ENCODE assay signal across 25 cellular contexts in the genomic region with DNA sequence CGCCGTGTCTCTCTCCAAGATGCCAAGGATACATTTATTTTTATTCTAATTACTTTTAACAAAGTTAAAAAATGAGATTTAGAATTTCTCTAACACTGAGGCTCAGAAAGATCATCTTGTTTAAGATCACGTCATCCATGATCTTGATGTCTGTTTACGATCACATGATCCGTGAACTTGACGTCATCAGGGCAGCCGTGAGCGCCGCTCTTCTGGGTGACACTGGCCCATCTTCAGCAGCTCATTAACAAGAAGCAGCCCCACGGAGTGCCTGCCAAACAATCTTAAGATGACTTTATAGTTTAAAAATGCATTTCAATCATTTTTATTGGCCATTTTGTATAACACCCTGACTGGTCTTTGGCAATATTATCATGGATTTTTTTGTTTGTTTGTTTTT.
"Had no signal": no experiment of that assay in that cellular context is flagged by ENCODE, and none has a peak within 500 bp of the region (broad histone marks: within the 10 kb centered on the region; RNA-seq: fewer than 3 reads in every experiment).

No MANE protein-coding gene starts in this region.

- H3K4me1 Mint-ChIP-seq: endodermal cell; natural killer cell; stimulated activated memory B cell treated with anti-CD40 and anti-IgM and Interleukin-4, amounts not matched to agents 10 μg/mL and 1 μg/mL and 100 μg/mL, for 72 hours had no signal

- H3K27me3 Mint-ChIP-seq: dendritic cell treated with granulocyte-macrophage colony-stimulating factor and Interleukin-4, amounts not matched to agents 40 ng/mL and 50 ng/mL, for 4 days had no signal

- H3K27ac ChIP-seq: colonic mucosa, epithelial cell of prostate, gastrocnemius medialis, neutrophil, pancreas, thoracic aorta, tibial nerve, upper lobe of right lung, uterus had no signal

- ATAC-seq: esophagus mucosa; gastrocnemius medialis; left lobe of liver; natural killer cell; pancreas; sciatic nerve; stimulated activated memory B cell treated with anti-CD40 and anti-IgM and Interleukin-4, amounts not matched to agents 10 μg/mL and 1 μg/mL and 100 μg/mL, for 72 hours; stimulated activated naive CD8-positive, alpha-beta T cell treated with anti-CD3 and anti-CD28 coated beads, Interleukin-15, Interleukin-2, amounts not matched to agents 100 U/mL and 50 U/mL, for 24 hours; upper lobe of right lung had no signal

- DNase-seq: colonic mucosa; effector CD8-positive, alpha-beta T cell; endodermal cell; gastrocnemius medialis; head of caudate nucleus; natural killer cell; pancreas; stimulated activated CD4-positive, alpha-beta T cell treated with anti-CD3 and anti-CD28 coated beads, Interleukin-4, amount 100 ng/mL, for 4 hours; stimulated activated naive CD8-positive, alpha-beta T cell treated with anti-CD3 and anti-CD28 coated beads, Interleukin-15, Interleukin-2, amounts not matched to agents 100 U/mL and 50 U/mL, for 24 hours; substantia nigra; upper lobe of right lung had no signal

- H3K36me3 ChIP-seq: colonic mucosa, gastrocnemius medialis, neutrophil, pancreas, thoracic aorta, tibial nerve, upper lobe of right lung, uterus had no signal

- H3K9me3 Mint-ChIP-seq: endodermal cell, natural killer cell, neural crest cell had no signal

- H3K9me3 ChIP-seq: colonic mucosa, gastrocnemius medialis, neutrophil, pancreas, thoracic aorta, tibial nerve, upper lobe of right lung, uterus had no signal

- H3K4me3 ChIP-seq: colonic mucosa, gastrocnemius medialis, lung, pancreas, thoracic aorta, tibial nerve, upper lobe of right lung, uterus had no signal

- H3K36me3 Mint-ChIP-seq: memory B cell; natural killer cell; stimulated activated memory B cell treated with anti-CD40 and anti-IgM and Interleukin-4, amounts not matched to agents 10 μg/mL and 1 μg/mL and 100 μg/mL, for 72 hours had no signal

- H3K27ac Mint-ChIP-seq: dendritic cell treated with granulocyte-macrophage colony-stimulating factor and Interleukin-4, amounts not matched to agents 40 ng/mL and 50 ng/mL, for 4 days; endodermal cell; memory B cell; natural killer cell; stimulated activated memory B cell treated with anti-CD40 and anti-IgM and Interleukin-4, amounts not matched to agents 10 μg/mL and 1 μg/mL and 100 μg/mL, for 72 hours had no signal

- H3K4me3 Mint-ChIP-seq: dendritic cell treated with granulocyte-macrophage colony-stimulating factor and Interleukin-4, amounts not matched to agents 40 ng/mL and 50 ng/mL, for 4 days; endodermal cell; memory B cell; natural killer cell; neural crest cell; stimulated activated memory B cell treated with anti-CD40 and anti-IgM and Interleukin-4, amounts not matched to agents 10 μg/mL and 1 μg/mL and 100 μg/mL, for 72 hours had no signal

- FAIRE-seq: keratinocyte, pancreas had no signal

- H3K4me1 ChIP-seq: colonic mucosa, gastrocnemius medialis, pancreas, tibial nerve, upper lobe of right lung, uterus had no signal

- H3K27me3 ChIP-seq: colonic mucosa, neutrophil, pancreas, uterus had no signal
